15 cellular contexts compared by ENCODE assay signal in the genomic region with DNA sequence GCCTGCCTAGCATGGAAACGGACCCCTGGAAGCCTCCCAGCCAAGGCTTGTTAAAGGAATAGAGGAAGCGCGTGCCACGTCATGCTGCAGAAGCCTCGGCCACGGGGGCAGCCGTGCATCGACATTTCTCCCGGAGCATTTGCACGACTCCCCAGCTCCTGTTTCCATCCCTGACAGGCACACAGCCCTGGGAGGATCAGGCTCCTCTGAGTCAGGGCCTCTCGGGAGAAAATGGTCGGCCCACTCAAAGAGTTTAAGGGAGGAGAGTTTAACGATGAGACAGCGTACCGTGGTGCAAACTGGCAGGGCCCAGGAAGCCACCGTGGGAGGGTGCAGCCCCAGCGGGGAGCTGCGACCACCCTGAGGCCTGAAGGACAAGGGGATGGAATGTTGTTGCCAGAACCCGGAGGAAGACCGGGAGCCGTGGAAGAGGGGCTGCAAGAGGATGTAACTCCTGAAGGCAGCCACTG.
DNase-seq lines count a peak whose midpoint lies in the region; ATAC-seq and TF ChIP-seq lines count a peak whose summit lies in the region.
"Had no signal": no experiment of that assay in that cellular context is flagged by ENCODE, and none has a peak within 500 bp of the region (broad histone marks: within the 10 kb centered on the region; RNA-seq: fewer than 3 reads in every experiment).

No MANE protein-coding gene starts in this region.

- H3K27ac Mint-ChIP-seq in GM23338, result no peak overlapping the region
- H3K27ac Mint-ChIP-seq in brain, result peak overlapping the region in 3 of 5 experiments; percentile 50 to 91 (median 76)
- peak overlapping the region; percentile 48 for H3K27ac Mint-ChIP-seq in mesothelial cell of epicardium

- no peaks in the 10 kb centered on the region for H3K9me2 ChIP-seq in GM23338 (ENCODE audit: insufficient read depth)

- no peaks in the 10 kb centered on the region for H3K36me3 ChIP-seq in GM23338 (ENCODE audit: insufficient read depth)

- intact Hi-C loops in sciatic nerve (cut with DNase I), result no loop called here

- H3K4me3 ChIP-seq in GM23338, result no peak overlapping the region

- H2AFZ ChIP-seq in GM23338, result peak overlapping the region; percentile 38; the same call in 1 of the 2 replicates

- TF ChIP-seq CTCF in GM23338 (conservative IDR thresholded peaks at IDR 0.05; ENCODE audit: low read depth in 2 of 2) (no peak), brain (conservative IDR thresholded peaks at IDR 0.05) (no peak), mesothelial cell of epicardium (IDR thresholded peaks at IDR 0.05; ENCODE audit: unreplicated experiment) (no peak)

- peaks cover 31% of the 10 kb centered on the region for H3K27me3 ChIP-seq in GM23338 (ENCODE audit: insufficient read depth)

- H3K79me2 ChIP-seq in GM23338 (replicated peaks; ENCODE audit: insufficient read depth), result no peaks in the 10 kb centered on the region

- H3K4me3 Mint-ChIP-seq in GM23338 (no peak overlapping the region), brain (no peak overlapping the region), mesothelial cell of epicardium (no peak overlapping the region)

- no peaks in the 10 kb centered on the region for H3F3A ChIP-seq in GM23338 (replicated peaks; ENCODE audit: low read depth)

- DNase-seq in GM23338 (ENCODE audit: low spot score) (no peak), mesothelial cell of epicardium (ENCODE audit: low spot score in 2 of 2, unreplicated experiment in 2 of 2) (no peak), sciatic nerve (ENCODE audit: low spot score) (peak; percentile 49), HK-2 (ENCODE audit: unreplicated experiment) (no peak)
- DNase-seq in activated CD4-positive, alpha-beta T cell treated with anti-CD3 and anti-CD28 coated beads, Interleukin-2, amount 50 U/mL, for 48 hours, result no peak
- DNase-seq: Caco-2; KBM-7; NCI-H146; NCI-H69; NK-92 treated with Interleukin-12 subunit alpha and Interleukin-12 subunit beta, amount 100 ng/mL, for 24 hours had no signal

- no peaks in the 10 kb centered on the region for H4K20me1 ChIP-seq in GM23338 (replicated peaks; ENCODE audit: insufficient read depth)

- peaks cover 8% of the 10 kb centered on the region; the same call in 1 of the 2 replicates for H3K4me1 ChIP-seq in GM23338 (ENCODE audit: insufficient read depth)
- H3K4me1 ChIP-seq: Caco-2 had no signal

- H3K27me3 Mint-ChIP-seq in GM23338 (ENCODE audit: insufficient read depth, low read depth, poor library complexity), result peaks cover 14% of the 10 kb centered on the region
- peaks cover 7% of the 10 kb centered on the region for H3K27me3 Mint-ChIP-seq in brain
- peaks cover 94% of the 10 kb centered on the region for H3K27me3 Mint-ChIP-seq in mesothelial cell of epicardium (ENCODE audit: low read depth)

- no peak for ATAC-seq in GM23338
- ATAC-seq in sciatic nerve, result no peak
- ATAC-seq in HG03571 (IDR thresholded peaks at IDR 0.05; ENCODE audit: unreplicated experiment), result no peak
- ATAC-seq in GM19395 (IDR thresholded peaks at IDR 0.05; ENCODE audit: unreplicated experiment), result no peak

- H3K9me3 Mint-ChIP-seq in GM23338 (no peaks in the 10 kb centered on the region), brain (peaks cover 0 to 8% (median 0%) of the 10 kb centered on the region in 5 experiments), mesothelial cell of epicardium (no peaks in the 10 kb centered on the region)

- H3K4me2 ChIP-seq in GM23338, result no peak overlapping the region

- no peak overlapping the region for H3K27ac ChIP-seq in GM23338 (ENCODE audit: low read depth)
- H3K27ac ChIP-seq: C4-2B, RWPE1 had no signal

- H3K36me3 Mint-ChIP-seq in GM23338 (ENCODE audit: low read depth), result no peaks in the 10 kb centered on the region; the same call in 2 of the 3 replicates
- H3K36me3 Mint-ChIP-seq in brain, result no peaks in the 10 kb centered on the region
- no peaks in the 10 kb centered on the region for H3K36me3 Mint-ChIP-seq in mesothelial cell of epicardium

- H3K4me1 Mint-ChIP-seq in GM23338 (peaks cover 31% of the 10 kb centered on the region), brain (peaks cover 58% of the 10 kb centered on the region), mesothelial cell of epicardium (peaks cover 25% of the 10 kb centered on the region)

TF ChIP-seq in GM23338, 12 proteins besides CTCF, POLR2A, EP300 and RAD21:
- TF ChIP-seq ZNF331 (CRISPR knock-in tag; IDR thresholded peaks at IDR 0.05; ENCODE audit: low read depth) (no peak), JUNB (IDR thresholded peaks at IDR 0.05; ENCODE audit: unreplicated experiment) (no peak), ZNF114 (CRISPR knock-in tag; IDR thresholded peaks at IDR 0.05) (no peak), POLR2AphosphoS5 (IDR thresholded peaks at IDR 0.05; ENCODE audit: low read depth) (no peak), STAT1 (IDR thresholded peaks at IDR 0.05; ENCODE audit: unreplicated experiment) (no peak), CREB1 (CRISPR knock-in tag; IDR thresholded peaks at IDR 0.05; ENCODE audit: low read depth) (no peak)
- TF ChIP-seq, protein P1, sequence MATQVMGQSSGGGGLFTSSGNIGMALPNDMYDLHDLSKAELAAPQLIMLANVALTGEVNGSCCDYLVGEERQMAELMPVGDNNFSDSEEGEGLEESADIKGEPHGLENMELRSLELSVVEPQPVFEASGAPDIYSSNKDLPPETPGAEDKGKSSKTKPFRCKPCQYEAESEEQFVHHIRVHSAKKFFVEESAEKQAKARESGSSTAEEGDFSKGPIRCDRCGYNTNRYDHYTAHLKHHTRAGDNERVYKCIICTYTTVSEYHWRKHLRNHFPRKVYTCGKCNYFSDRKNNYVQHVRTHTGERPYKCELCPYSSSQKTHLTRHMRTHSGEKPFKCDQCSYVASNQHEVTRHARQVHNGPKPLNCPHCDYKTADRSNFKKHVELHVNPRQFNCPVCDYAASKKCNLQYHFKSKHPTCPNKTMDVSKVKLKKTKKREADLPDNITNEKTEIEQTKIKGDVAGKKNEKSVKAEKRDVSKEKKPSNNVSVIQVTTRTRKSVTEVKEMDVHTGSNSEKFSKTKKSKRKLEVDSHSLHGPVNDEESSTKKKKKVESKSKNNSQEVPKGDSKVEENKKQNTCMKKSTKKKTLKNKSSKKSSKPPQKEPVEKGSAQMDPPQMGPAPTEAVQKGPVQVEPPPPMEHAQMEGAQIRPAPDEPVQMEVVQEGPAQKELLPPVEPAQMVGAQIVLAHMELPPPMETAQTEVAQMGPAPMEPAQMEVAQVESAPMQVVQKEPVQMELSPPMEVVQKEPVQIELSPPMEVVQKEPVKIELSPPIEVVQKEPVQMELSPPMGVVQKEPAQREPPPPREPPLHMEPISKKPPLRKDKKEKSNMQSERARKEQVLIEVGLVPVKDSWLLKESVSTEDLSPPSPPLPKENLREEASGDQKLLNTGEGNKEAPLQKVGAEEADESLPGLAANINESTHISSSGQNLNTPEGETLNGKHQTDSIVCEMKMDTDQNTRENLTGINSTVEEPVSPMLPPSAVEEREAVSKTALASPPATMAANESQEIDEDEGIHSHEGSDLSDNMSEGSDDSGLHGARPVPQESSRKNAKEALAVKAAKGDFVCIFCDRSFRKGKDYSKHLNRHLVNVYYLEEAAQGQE (IDR thresholded peaks at IDR 0.05; ENCODE audit: unreplicated experiment), result no peak
- TF ChIP-seq, protein P2, sequence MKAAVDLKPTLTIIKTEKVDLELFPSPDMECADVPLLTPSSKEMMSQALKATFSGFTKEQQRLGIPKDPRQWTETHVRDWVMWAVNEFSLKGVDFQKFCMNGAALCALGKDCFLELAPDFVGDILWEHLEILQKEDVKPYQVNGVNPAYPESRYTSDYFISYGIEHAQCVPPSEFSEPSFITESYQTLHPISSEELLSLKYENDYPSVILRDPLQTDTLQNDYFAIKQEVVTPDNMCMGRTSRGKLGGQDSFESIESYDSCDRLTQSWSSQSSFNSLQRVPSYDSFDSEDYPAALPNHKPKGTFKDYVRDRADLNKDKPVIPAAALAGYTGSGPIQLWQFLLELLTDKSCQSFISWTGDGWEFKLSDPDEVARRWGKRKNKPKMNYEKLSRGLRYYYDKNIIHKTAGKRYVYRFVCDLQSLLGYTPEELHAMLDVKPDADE (IDR thresholded peaks at IDR 0.05), result no peak
TF ChIP-seq in GM23338: peak in this region for 0.
